In the genomic region with DNA sequence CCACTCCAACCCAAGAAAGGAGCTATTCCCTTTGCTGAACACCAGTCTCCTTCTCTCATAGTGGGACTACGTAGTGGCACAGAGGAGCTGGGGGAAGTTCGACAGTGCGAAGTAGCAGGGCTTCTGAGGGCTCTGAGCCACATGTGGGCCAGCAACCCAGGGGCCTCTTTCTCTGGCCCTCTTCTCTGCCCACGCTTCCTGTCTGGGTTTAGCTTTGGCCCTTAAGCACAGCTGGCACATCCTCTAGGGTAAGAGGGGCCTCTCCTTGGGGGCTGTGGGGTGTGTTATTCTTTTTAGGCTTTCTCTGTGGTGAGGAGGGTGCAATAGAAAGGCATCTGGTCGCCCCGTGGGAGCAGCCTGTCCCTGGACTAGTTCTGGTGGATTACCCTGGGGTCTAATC, we compare ENCODE assay signal across 8 cellular contexts.
DNase-seq lines count a peak whose midpoint lies in the region; ATAC-seq and TF ChIP-seq lines count a peak whose summit lies in the region.
"Had no signal": no experiment of that assay in that cellular context is flagged by ENCODE, and none has a peak within 500 bp of the region (broad histone marks: within the 10 kb centered on the region; RNA-seq: fewer than 3 reads in every experiment).

No MANE protein-coding gene starts in this region.

- H3K4me1 ChIP-seq in mucosa of descending colon (ENCODE audit: low read depth) (no peaks in the 10 kb centered on the region), esophagus squamous epithelium (no peaks in the 10 kb centered on the region)
- H3K4me1 ChIP-seq: right atrium auricular region had no signal

- no peak for TF ChIP-seq POLR2A in esophagus squamous epithelium (IDR thresholded peaks at IDR 0.05)

- H3K36me3 ChIP-seq in mucosa of descending colon (ENCODE audit: low read depth) = no peaks in the 10 kb centered on the region
- H3K36me3 ChIP-seq in esophagus squamous epithelium = no peaks in the 10 kb centered on the region
- H3K36me3 ChIP-seq: right atrium auricular region had no signal

- intact Hi-C loops in mucosa of descending colon (cut with DNase I, micrococcal nuclease) = no loop called here
- intact Hi-C loops in esophagus squamous epithelium (cut with DNase I) = no loop called here

- no CpG with 5 or more reads among the region's 6 CpGs for WGBS in esophagus squamous epithelium, 2 donors

- no peak for DNase-seq in mucosa of descending colon
- DNase-seq in germinal center (ENCODE audit: low spot score) = no peak
- DNase-seq in amygdala (lab: John Stamatoyannopoulos, UW) = no peak
- no peak for DNase-seq in esophagus squamous epithelium (lab: John Stamatoyannopoulos, UW)

- H3K27me3 ChIP-seq in esophagus squamous epithelium = no peaks in the 10 kb centered on the region
- H3K27me3 ChIP-seq: right atrium auricular region had no signal

- no peaks in the 10 kb centered on the region for H3K9me3 ChIP-seq in mucosa of descending colon
- no peaks in the 10 kb centered on the region for H3K9me3 ChIP-seq in esophagus squamous epithelium
- H3K9me3 ChIP-seq: right atrium auricular region had no signal

- TF ChIP-seq CTCF in mucosa of descending colon (IDR thresholded peaks at IDR 0.05) (no peak), esophagus squamous epithelium (IDR thresholded peaks at IDR 0.05) (no peak)

- no peak overlapping the region for H3K27ac ChIP-seq in esophagus squamous epithelium
- H3K27ac ChIP-seq: right atrium auricular region had no signal

- ATAC-seq in GM18858 (IDR thresholded peaks at IDR 0.05; ENCODE audit: unreplicated experiment) (peak; percentile 55), GM21381 (IDR thresholded peaks at IDR 0.05; ENCODE audit: unreplicated experiment) (peak; percentile 75), HG03432 (IDR thresholded peaks at IDR 0.05; ENCODE audit: unreplicated experiment) (peak; percentile 89), mucosa of descending colon (peak; percentile 36)

- H3K4me3 ChIP-seq in mucosa of descending colon (no peak overlapping the region), esophagus squamous epithelium (no peak overlapping the region)
- H3K4me3 ChIP-seq: right atrium auricular region had no signal

Comparison
In these comparisons a context has a peak if more than half of its experiments do, and no peak if none do; other contexts are left out.
1. ATAC-seq: peak in every context shown above with its lines; median percentile 89 in HG03432; 75 in GM21381; 55 in GM18858; 36 in mucosa of descending colon.